In the genomic region with DNA sequence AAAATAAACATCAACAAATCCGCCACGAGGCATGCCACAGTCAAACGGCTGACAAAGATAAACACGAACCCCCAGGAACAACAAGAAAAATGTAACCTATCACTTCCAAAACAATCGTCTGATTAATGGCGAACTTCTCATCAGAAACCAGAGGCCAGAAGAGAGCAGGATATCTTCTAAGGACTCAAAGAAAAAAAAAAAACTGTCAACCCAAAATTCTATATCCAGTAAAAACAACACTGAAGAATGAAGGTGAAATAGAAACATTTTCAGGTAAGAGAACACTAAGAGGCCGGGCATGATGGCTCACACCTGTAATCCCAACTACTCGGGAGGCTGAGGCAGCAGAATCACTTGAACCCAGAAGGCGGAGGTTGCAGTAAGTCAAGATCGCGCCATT, we compare ENCODE assay signal across 20 cellular contexts. TPM values are rescaled to one million over a fixed set of nuclear protein-coding genes. Genes with fewer than 3 reads are reported as not detected.
DNase-seq lines count a peak whose midpoint lies in the region; ATAC-seq, FAIRE-seq and TF ChIP-seq lines count a peak whose summit lies in the region.
"Had no signal": no experiment of that assay in that cellular context is flagged by ENCODE, and none has a peak within 500 bp of the region (broad histone marks: within the 10 kb centered on the region; RNA-seq: fewer than 3 reads in every experiment).

No MANE protein-coding gene starts in this region.

- TF ChIP-seq CTCF in HFFc6 (IDR thresholded peaks at IDR 0.05) (no peak), GM12878 (IDR thresholded peaks at IDR 0.05 in 2 of 3, conservative IDR thresholded peaks at IDR 0.05 in 1 of 3; ENCODE audit: control insufficient read depth in 2 of 3, extremely low read depth in 1 of 3, insufficient read depth in 1 of 3, low read depth in 3 of 3, low read length in 3 of 3) (no peak), fibroblast of villous mesenchyme (IDR thresholded peaks at IDR 0.05; ENCODE audit: insufficient read depth, low read depth, low read length) (no peak), type B pancreatic cell (conservative IDR thresholded peaks at IDR 0.05) (no peak)

- H3K4me3 ChIP-seq in GM12878 = no peak overlapping the region
- H3K4me3 ChIP-seq in fibroblast of villous mesenchyme (ENCODE audit: low read depth, low read length) = no peak overlapping the region

- H3K4me3 Mint-ChIP-seq in HFFc6 = no peak overlapping the region
- no peak overlapping the region for H3K4me3 Mint-ChIP-seq in type B pancreatic cell
- H3K4me3 Mint-ChIP-seq: CD4-positive, alpha-beta T cell; H9 had no signal

- FAIRE-seq in GM12878 (lab: Jason Lieb, UNC) = no peak
- FAIRE-seq: A204.1, D721Med, H1, HepG2 had no signal

- no peak overlapping the region for H3K4me2 ChIP-seq in GM12878 (ENCODE audit: control insufficient read depth, insufficient read depth)

- RAD21 ChIA-PET in GM12878 (lab: Charles Lee; ENCODE audit: unreplicated experiment) = no interaction called here

- H3K9me3 ChIP-seq in GM12878 (replicated peaks; ENCODE audit: control insufficient read depth, insufficient read depth, low read length) = peaks cover 5% of the 10 kb centered on the region
- H3K9me3 ChIP-seq: Caco-2 had no signal

- no peaks in the 10 kb centered on the region for H3K27me3 ChIP-seq in GM12878 (replicated peaks in 1 of 2; ENCODE audit: control insufficient read depth in 2 of 2, insufficient read depth in 2 of 2, low read length in 1 of 2)

- POLR2A ChIA-PET in GM12878 (lab: Charles Lee) = no interaction called here

- no peak for ATAC-seq in GM12878
- no peak for ATAC-seq in HG03432 (IDR thresholded peaks at IDR 0.05; ENCODE audit: unreplicated experiment)
- no peak for ATAC-seq in HG02759 (IDR thresholded peaks at IDR 0.05; ENCODE audit: unreplicated experiment)
- ATAC-seq: HepG2 had no signal

- no peak for TF ChIP-seq POLR2A in GM12878 (IDR thresholded peaks at IDR 0.05; ENCODE audit: low read depth, low read length)

- CTCF ChIA-PET in GM12878 (lab: Yijun Ruan, JAX) = interaction anchor here (0.8 kb wide), 1 partner anchor 39 kb away, joined by 3 read pairs; no protein-coding TSS in a partner anchor

- no peak overlapping the region for H3K9ac ChIP-seq in GM12878 (ENCODE audit: control insufficient read depth, insufficient read depth, low read length)

- H3K4me1 Mint-ChIP-seq in HFFc6 (ENCODE audit: low read depth) = no peaks in the 10 kb centered on the region
- H3K4me1 Mint-ChIP-seq in type B pancreatic cell (ENCODE audit: unreplicated experiment) = no peaks in the 10 kb centered on the region

- H3K9me3 Mint-ChIP-seq in HFFc6 = no peaks in the 10 kb centered on the region
- no peaks in the 10 kb centered on the region for H3K9me3 Mint-ChIP-seq in type B pancreatic cell

- H3K27ac ChIP-seq in GM12878 (ENCODE audit: control insufficient read depth, insufficient read depth) = no peak overlapping the region
- H3K27ac ChIP-seq: C4-2B had no signal

- H3K36me3 ChIP-seq in GM12878 (ENCODE audit: control insufficient read depth in 2 of 2, insufficient read depth in 2 of 2, low read length in 1 of 2) = peaks cover 0 to 4% of the 10 kb centered on the region in 2 experiments

- TF ChIP-seq RAD21 in GM12878 (IDR thresholded peaks at IDR 0.05; ENCODE audit: insufficient read depth, low read depth, low read length) = no peak

- H3K27ac Mint-ChIP-seq in HFFc6 (peak overlapping the region; percentile 11; the same call in 1 of the 2 replicates), type B pancreatic cell (peak overlapping the region; percentile 3)
- H3K27ac Mint-ChIP-seq: CD4-positive, alpha-beta T cell; H9 had no signal

- H3K27me3 Mint-ChIP-seq in HFFc6 (ENCODE audit: insufficient read depth) (peaks cover 5% of the 10 kb centered on the region), type B pancreatic cell (no peaks in the 10 kb centered on the region)
- H3K27me3 Mint-ChIP-seq: CD4-positive, alpha-beta T cell; IgD-negative memory B cell had no signal

- no peaks in the 10 kb centered on the region for H4K20me1 ChIP-seq in GM12878 (ENCODE audit: control insufficient read depth, insufficient read depth)

- no peaks in the 10 kb centered on the region for H3K79me2 ChIP-seq in GM12878 (ENCODE audit: control insufficient read depth, insufficient read depth, low read length)

- SMC1A ChIA-PET in GM12878 (lab: Charles Lee; ENCODE audit: uncharacterized antibody, unreplicated experiment) = no interaction called here

- H3K36me3 Mint-ChIP-seq in HFFc6 (ENCODE audit: low read depth) (peaks cover 34% of the 10 kb centered on the region), type B pancreatic cell (peaks cover 47% of the 10 kb centered on the region)

- peaks cover 16% of the 10 kb centered on the region for H3K4me1 ChIP-seq in GM12878 (ENCODE audit: control insufficient read depth, insufficient read depth, low read length)
- H3K4me1 ChIP-seq: Caco-2 had no signal

- BruUV-seq in GM12878 (replicated peaks; lab: Mats Ljungman, UMichigan) = no TSS peak

- in situ Hi-C loops in GM12878 (cut with MboI) = no loop called here

- DNase-seq in HFFc6 (no peak), GM12878 (ENCODE audit: low read depth, low spot score) (no peak), fibroblast of villous mesenchyme (ENCODE audit: low read depth) (peak; percentile 7), type B pancreatic cell (ENCODE audit: extremely low spot score, unreplicated experiment) (no peak), NCI-H774 (lab: John Stamatoyannopoulos, UW) (no peak)
- DNase-seq: ACHN; AML-193; Caco-2; CD4-positive, alpha-beta T cell; GDM1; H9; KG1 had no signal

- no peak overlapping the region for H2AFZ ChIP-seq in GM12878 (ENCODE audit: control insufficient read depth, low read depth, low read length)

- TF ChIP-seq EP300 in GM12878 (IDR thresholded peaks at IDR 0.05; ENCODE audit: borderline replicate concordance in 1 of 2, control insufficient read depth in 1 of 2, low read depth in 2 of 2, low read length in 2 of 2) = no peak

- intact Hi-C loops in GM12878 (cut with micrococcal nuclease; ENCODE audit: unreplicated experiment) = no loop called here

- 98% methylated on average over 11 of the region's 11 CpGs for WGBS in GM12878 (ENCODE audit: insufficient coverage, insufficient replicate concordance, low lambda C conversion rate, missing lambda C conversion rate)

TF ChIP-seq in GM12878, 131 proteins besides CTCF, POLR2A, EP300 and RAD21:
- no peak for TF ChIP-seq NRF1 (conservative IDR thresholded peaks at IDR 0.05; ENCODE audit: low read depth, low read length)
- TF ChIP-seq, protein P1, sequence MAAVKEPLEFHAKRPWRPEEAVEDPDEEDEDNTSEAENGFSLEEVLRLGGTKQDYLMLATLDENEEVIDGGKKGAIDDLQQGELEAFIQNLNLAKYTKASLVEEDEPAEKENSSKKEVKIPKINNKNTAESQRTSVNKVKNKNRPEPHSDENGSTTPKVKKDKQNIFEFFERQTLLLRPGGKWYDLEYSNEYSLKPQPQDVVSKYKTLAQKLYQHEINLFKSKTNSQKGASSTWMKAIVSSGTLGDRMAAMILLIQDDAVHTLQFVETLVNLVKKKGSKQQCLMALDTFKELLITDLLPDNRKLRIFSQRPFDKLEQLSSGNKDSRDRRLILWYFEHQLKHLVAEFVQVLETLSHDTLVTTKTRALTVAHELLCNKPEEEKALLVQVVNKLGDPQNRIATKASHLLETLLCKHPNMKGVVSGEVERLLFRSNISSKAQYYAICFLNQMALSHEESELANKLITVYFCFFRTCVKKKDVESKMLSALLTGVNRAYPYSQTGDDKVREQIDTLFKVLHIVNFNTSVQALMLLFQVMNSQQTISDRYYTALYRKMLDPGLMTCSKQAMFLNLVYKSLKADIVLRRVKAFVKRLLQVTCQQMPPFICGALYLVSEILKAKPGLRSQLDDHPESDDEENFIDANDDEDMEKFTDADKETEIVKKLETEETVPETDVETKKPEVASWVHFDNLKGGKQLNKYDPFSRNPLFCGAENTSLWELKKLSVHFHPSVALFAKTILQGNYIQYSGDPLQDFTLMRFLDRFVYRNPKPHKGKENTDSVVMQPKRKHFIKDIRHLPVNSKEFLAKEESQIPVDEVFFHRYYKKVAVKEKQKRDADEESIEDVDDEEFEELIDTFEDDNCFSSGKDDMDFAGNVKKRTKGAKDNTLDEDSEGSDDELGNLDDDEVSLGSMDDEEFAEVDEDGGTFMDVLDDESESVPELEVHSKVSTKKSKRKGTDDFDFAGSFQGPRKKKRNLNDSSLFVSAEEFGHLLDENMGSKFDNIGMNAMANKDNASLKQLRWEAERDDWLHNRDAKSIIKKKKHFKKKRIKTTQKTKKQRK (IDR thresholded peaks at IDR 0.05; ENCODE audit: low read depth, low read length) = no peak
- TF ChIP-seq PAX8 (IDR thresholded peaks at IDR 0.05) = no peak
- peak; percentile 24 for TF ChIP-seq KLF5 (IDR thresholded peaks at IDR 0.05; ENCODE audit: partially characterized antibody)
- TF ChIP-seq CBFB (IDR thresholded peaks at IDR 0.05; ENCODE audit: low read depth) = no peak
- TF ChIP-seq CBX5 (IDR thresholded peaks at IDR 0.05; ENCODE audit: low read depth) = 0 out of 2 replicates have a peak, but pooled peaks have one; percentile 53
- no peak for TF ChIP-seq JUNB (IDR thresholded peaks at IDR 0.05)
- no peak for TF ChIP-seq NFIC (IDR thresholded peaks at IDR 0.05; ENCODE audit: low read depth, low read length)
TF ChIP-seq in GM12878: peak in this region for 2.

RNA-seq across cellular contexts. Expression of gene SLC29A4, which starts 54.3 kb away (rescaled TPM):
- 1 to 10 TPM in 2 of 6 experiments, under 1 TPM in 4; 0.62 to 2.1 (median 0.84) TPM for total RNA-seq in HFFc6 (2021; fragmentation: NEBNext Ultra II Directional; extraction: Animal tissue kit (Norgen Biotek cat#: 25700))
- 2.6 and 2.7 TPM in 2 replicates for total RNA-seq in GM12878 (2013; cell fraction: nucleolus; rRNA removed)
- total RNA-seq in GM12878 (2014; rRNA removed) (0.11 and 0.49 TPM in 2 replicates), GM12878 (2014; rRNA removed; fragmentation: Illumina TruSeq; extraction: Trizol) (0.09 and 0.31 TPM in 2 replicates), GM12878 (2021) (0.45 and 0.72 TPM in 2 replicates), fibroblast of villous mesenchyme (0.97 and 2.2 TPM in 2 replicates), type B pancreatic cell (ENCODE audit: low replicate concordance) (76.1 and 79.6 TPM in 2 replicates)
- 1.1 TPM for polyA plus RNA-seq in GM12878 (2011; ENCODE audit: low read depth)
- polyA plus RNA-seq in GM12878 (2011; rRNA removed) (0.24 and 0.34 TPM in 2 replicates), GM12878 (2014; fragmentation: Illumina TruSeq; extraction: Trizol) (0.15 TPM in 1 of 2 replicates, not detected in the other), GM12878 (2014; fragmentation: Nextera tagmentation; extraction: Ambion mirVana) (not detected), GM12878 (2014; rRNA removed) (0.14 and 0.39 TPM in 2 replicates), GM12878 (2016; fragmentation: Nextera tagmentation; extraction: Ambion mirVana) (under 1 TPM in 1 of 2 experiments, not detected in 1; 0.23 TPM)
- polyA plus RNA-seq in GM12878 (2011; cell fraction: cytosol; rRNA removed) = 0.36 and 0.59 TPM in 2 replicates
- polyA plus RNA-seq in GM12878 (2011; cell fraction: nucleus; rRNA removed) = 1.3 and 1.8 TPM in 2 replicates
- 1.9 and 2.1 TPM in 2 replicates for polyA plus RNA-seq in GM12878 (2012)
- polyA minus RNA-seq in GM12878 (2011; rRNA and poly(A)+ RNA removed) = 0.66 and 1.1 TPM in 2 replicates
- not detected in 2 replicates for polyA minus RNA-seq in GM12878 (2011; cell fraction: cytosol; rRNA and poly(A)+ RNA removed)
- polyA minus RNA-seq in GM12878 (2011; cell fraction: nucleus; rRNA and poly(A)+ RNA removed) = 0.10 and 0.60 TPM in 2 replicates
- polyA plus RNA-seq: IgD-negative memory B cell had no signal

Comparison
In these comparisons a context has a peak if more than half of its experiments do, and no peak if none do; other contexts are left out.
1. RNA of gene SLC29A4, which starts 54.3 kb away (total RNA-seq): 76.1 to 79.6 TPM in type B pancreatic cell; 0.97 to 2.2 TPM in fibroblast of villous mesenchyme, 0.62 to 2.1 TPM in HFFc6 and 0.09 to 2.7 TPM in GM12878; every median in the first group is over 10 times any median in the second.